ENCODE assay signal across 21 cellular contexts in genomic region chr19:325937-326565, GRCh38.
"Had no signal": no experiment of that assay in that cellular context is flagged by ENCODE, and none has a peak within 500 bp of the region (broad histone marks: within the 10 kb centered on the region; RNA-seq: fewer than 3 reads in every experiment).

No MANE protein-coding gene starts in this region.

- H3K4me3 ChIP-seq: lung, mucosa of descending colon, psoas muscle, thoracic aorta, tibial nerve, upper lobe of left lung, vagina had no signal

- H3K4me1 ChIP-seq: psoas muscle, tibial nerve, vagina had no signal

- DNase-seq: cortex of kidney; effector memory CD8-positive, alpha-beta T cell; erythroblast; hypothalamus; immature natural killer cell; islet precursor cell; left ventricle myocardium superior; mucosa of descending colon; naive B cell; psoas muscle; small intestine; stimulated activated CD4-positive, alpha-beta T cell treated with anti-CD3 and anti-CD28 coated beads, Interleukin-15, amount 100 ng/mL, for 24 hours; stimulated activated CD4-positive, alpha-beta T cell treated with anti-CD3 and anti-CD28 coated beads, Interleukin-2, amount 100 ng/mL, for 48 hours; stimulated activated naive B cell treated with anti-CD40 and anti-IgM and Interleukin-4, amounts not matched to agents 10 μg/mL and 1 μg/mL and 100 μg/mL, for 72 hours had no signal

- H3K27me3 ChIP-seq: tibial nerve, upper lobe of left lung, vagina had no signal

- FAIRE-seq: endometrium, frontal cortex, small intestine had no signal

- H3K9me3 ChIP-seq: psoas muscle, vagina had no signal

- H3K27ac ChIP-seq: psoas muscle, thoracic aorta, tibial nerve, vagina had no signal
